In genomic region chrX:12949927-12950656, GRCh38 we compare ENCODE assay signal across 1 cellular context.
TF ChIP-seq lines count a peak whose summit lies in the region.

No MANE protein-coding gene starts in this region.

TF ChIP-seq in K562, 482 proteins besides CTCF, POLR2A, EP300 and RAD21 (continued from another document and continues in another):
- TF ChIP-seq, protein P1, sequence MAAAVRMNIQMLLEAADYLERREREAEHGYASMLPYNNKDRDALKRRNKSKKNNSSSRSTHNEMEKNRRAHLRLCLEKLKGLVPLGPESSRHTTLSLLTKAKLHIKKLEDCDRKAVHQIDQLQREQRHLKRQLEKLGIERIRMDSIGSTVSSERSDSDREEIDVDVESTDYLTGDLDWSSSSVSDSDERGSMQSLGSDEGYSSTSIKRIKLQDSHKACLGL (CRISPR knock-in tag; IDR thresholded peaks at IDR 0.05; ENCODE audit: borderline replicate concordance, poor library complexity, severe bottlenecking) = no peak
- TF ChIP-seq, protein P2, sequence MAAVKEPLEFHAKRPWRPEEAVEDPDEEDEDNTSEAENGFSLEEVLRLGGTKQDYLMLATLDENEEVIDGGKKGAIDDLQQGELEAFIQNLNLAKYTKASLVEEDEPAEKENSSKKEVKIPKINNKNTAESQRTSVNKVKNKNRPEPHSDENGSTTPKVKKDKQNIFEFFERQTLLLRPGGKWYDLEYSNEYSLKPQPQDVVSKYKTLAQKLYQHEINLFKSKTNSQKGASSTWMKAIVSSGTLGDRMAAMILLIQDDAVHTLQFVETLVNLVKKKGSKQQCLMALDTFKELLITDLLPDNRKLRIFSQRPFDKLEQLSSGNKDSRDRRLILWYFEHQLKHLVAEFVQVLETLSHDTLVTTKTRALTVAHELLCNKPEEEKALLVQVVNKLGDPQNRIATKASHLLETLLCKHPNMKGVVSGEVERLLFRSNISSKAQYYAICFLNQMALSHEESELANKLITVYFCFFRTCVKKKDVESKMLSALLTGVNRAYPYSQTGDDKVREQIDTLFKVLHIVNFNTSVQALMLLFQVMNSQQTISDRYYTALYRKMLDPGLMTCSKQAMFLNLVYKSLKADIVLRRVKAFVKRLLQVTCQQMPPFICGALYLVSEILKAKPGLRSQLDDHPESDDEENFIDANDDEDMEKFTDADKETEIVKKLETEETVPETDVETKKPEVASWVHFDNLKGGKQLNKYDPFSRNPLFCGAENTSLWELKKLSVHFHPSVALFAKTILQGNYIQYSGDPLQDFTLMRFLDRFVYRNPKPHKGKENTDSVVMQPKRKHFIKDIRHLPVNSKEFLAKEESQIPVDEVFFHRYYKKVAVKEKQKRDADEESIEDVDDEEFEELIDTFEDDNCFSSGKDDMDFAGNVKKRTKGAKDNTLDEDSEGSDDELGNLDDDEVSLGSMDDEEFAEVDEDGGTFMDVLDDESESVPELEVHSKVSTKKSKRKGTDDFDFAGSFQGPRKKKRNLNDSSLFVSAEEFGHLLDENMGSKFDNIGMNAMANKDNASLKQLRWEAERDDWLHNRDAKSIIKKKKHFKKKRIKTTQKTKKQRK (IDR thresholded peaks at IDR 0.05; ENCODE audit: borderline replicate concordance, low read depth, low read length) = no peak
- TF ChIP-seq, protein P3, sequence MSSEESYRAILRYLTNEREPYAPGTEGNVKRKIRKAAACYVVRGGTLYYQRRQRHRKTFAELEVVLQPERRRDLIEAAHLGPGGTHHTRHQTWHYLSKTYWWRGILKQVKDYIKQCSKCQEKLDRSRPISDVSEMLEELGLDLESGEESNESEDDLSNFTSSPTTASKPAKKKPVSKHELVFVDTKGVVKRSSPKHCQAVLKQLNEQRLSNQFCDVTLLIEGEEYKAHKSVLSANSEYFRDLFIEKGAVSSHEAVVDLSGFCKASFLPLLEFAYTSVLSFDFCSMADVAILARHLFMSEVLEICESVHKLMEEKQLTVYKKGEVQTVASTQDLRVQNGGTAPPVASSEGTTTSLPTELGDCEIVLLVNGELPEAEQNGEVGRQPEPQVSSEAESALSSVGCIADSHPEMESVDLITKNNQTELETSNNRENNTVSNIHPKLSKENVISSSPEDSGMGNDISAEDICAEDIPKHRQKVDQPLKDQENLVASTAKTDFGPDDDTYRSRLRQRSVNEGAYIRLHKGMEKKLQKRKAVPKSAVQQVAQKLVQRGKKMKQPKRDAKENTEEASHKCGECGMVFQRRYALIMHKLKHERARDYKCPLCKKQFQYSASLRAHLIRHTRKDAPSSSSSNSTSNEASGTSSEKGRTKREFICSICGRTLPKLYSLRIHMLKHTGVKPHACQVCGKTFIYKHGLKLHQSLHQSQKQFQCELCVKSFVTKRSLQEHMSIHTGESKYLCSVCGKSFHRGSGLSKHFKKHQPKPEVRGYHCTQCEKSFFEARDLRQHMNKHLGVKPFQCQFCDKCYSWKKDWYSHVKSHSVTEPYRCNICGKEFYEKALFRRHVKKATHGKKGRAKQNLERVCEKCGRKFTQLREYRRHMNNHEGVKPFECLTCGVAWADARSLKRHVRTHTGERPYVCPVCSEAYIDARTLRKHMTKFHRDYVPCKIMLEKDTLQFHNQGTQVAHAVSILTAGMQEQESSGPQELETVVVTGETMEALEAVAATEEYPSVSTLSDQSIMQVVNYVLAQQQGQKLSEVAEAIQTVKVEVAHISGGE (CRISPR knock-in tag; IDR thresholded peaks at IDR 0.05) = no peak; a peak in 1 of 6 replicates
- TF ChIP-seq, protein P4, sequence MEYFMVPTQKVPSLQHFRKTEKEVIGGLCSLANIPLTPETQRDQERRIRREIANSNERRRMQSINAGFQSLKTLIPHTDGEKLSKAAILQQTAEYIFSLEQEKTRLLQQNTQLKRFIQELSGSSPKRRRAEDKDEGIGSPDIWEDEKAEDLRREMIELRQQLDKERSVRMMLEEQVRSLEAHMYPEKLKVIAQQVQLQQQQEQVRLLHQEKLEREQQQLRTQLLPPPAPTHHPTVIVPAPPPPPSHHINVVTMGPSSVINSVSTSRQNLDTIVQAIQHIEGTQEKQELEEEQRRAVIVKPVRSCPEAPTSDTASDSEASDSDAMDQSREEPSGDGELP (CRISPR knock-in tag; IDR thresholded peaks at IDR 0.05; ENCODE audit: borderline replicate concordance) = no peak
- TF ChIP-seq BMI1 (IDR thresholded peaks at IDR 0.05; ENCODE audit: low read length) = no peak
- TF ChIP-seq BHLHE40 (IDR thresholded peaks at IDR 0.05; ENCODE audit: low read length) = peak; percentile 91
- no peak for TF ChIP-seq ZBED1 (IDR thresholded peaks at IDR 0.05)
- TF ChIP-seq KHSRP (IDR thresholded peaks at IDR 0.05) = no peak
- peak; percentile 99 for TF ChIP-seq TOE1 (IDR thresholded peaks at IDR 0.05; ENCODE audit: borderline replicate concordance)
- TF ChIP-seq TOE1 (CRISPR knock-in tag; IDR thresholded peaks at IDR 0.05; ENCODE audit: borderline replicate concordance, low read depth) = no peak
- TF ChIP-seq ZFP36 (IDR thresholded peaks at IDR 0.05; ENCODE audit: low read depth, low read length, partially characterized antibody) = no peak
- TF ChIP-seq FOXK1 (CRISPR knock-in tag; IDR thresholded peaks at IDR 0.05; ENCODE audit: borderline replicate concordance) = no peak
- no peak for TF ChIP-seq OTX1 (CRISPR knock-in tag; IDR thresholded peaks at IDR 0.05)
- no peak for TF ChIP-seq MYNN (IDR thresholded peaks at IDR 0.05)
- TF ChIP-seq MYNN (CRISPR knock-in tag; IDR thresholded peaks at IDR 0.05) = no peak
- TF ChIP-seq NR3C1 (CRISPR knock-in tag; IDR thresholded peaks at IDR 0.05) = no peak
- TF ChIP-seq PRMT5 (CRISPR knock-in tag; IDR thresholded peaks at IDR 0.05) = no peak
- no peak for TF ChIP-seq SRF (CRISPR knock-in tag; IDR thresholded peaks at IDR 0.05)
- TF ChIP-seq UBTF (IDR thresholded peaks at IDR 0.05; ENCODE audit: borderline replicate concordance in 1 of 2, low read depth in 2 of 2, low read length in 2 of 2) = no peak
- no peak for TF ChIP-seq U2AF1 (optimal IDR thresholded peaks at IDR 0.05; ENCODE audit: low read depth, low read length)
- TF ChIP-seq ADNP (tag; IDR thresholded peaks at IDR 0.05) = no peak
- TF ChIP-seq ZNF764 (CRISPR knock-in tag; IDR thresholded peaks at IDR 0.05; ENCODE audit: low read depth) = no peak
- TF ChIP-seq RNF2 (IDR thresholded peaks at IDR 0.05) = no peak
- peak; percentile 7; the same call in 1 of the 2 replicates for TF ChIP-seq ZNF316 (IDR thresholded peaks at IDR 0.05)
- no peak for TF ChIP-seq MAFF (IDR thresholded peaks at IDR 0.05; ENCODE audit: low read length)
- no peak for TF ChIP-seq NELFE (IDR thresholded peaks at IDR 0.05; ENCODE audit: insufficient read depth, insufficient read length)
- TF ChIP-seq ZNF583 (CRISPR knock-in tag; IDR thresholded peaks at IDR 0.05) = 0 out of 2 replicates have a peak, but pooled peaks have one; percentile 61
- TF ChIP-seq CLOCK (CRISPR knock-in tag; IDR thresholded peaks at IDR 0.05; ENCODE audit: borderline replicate concordance) = no peak
- TF ChIP-seq, protein P5, sequence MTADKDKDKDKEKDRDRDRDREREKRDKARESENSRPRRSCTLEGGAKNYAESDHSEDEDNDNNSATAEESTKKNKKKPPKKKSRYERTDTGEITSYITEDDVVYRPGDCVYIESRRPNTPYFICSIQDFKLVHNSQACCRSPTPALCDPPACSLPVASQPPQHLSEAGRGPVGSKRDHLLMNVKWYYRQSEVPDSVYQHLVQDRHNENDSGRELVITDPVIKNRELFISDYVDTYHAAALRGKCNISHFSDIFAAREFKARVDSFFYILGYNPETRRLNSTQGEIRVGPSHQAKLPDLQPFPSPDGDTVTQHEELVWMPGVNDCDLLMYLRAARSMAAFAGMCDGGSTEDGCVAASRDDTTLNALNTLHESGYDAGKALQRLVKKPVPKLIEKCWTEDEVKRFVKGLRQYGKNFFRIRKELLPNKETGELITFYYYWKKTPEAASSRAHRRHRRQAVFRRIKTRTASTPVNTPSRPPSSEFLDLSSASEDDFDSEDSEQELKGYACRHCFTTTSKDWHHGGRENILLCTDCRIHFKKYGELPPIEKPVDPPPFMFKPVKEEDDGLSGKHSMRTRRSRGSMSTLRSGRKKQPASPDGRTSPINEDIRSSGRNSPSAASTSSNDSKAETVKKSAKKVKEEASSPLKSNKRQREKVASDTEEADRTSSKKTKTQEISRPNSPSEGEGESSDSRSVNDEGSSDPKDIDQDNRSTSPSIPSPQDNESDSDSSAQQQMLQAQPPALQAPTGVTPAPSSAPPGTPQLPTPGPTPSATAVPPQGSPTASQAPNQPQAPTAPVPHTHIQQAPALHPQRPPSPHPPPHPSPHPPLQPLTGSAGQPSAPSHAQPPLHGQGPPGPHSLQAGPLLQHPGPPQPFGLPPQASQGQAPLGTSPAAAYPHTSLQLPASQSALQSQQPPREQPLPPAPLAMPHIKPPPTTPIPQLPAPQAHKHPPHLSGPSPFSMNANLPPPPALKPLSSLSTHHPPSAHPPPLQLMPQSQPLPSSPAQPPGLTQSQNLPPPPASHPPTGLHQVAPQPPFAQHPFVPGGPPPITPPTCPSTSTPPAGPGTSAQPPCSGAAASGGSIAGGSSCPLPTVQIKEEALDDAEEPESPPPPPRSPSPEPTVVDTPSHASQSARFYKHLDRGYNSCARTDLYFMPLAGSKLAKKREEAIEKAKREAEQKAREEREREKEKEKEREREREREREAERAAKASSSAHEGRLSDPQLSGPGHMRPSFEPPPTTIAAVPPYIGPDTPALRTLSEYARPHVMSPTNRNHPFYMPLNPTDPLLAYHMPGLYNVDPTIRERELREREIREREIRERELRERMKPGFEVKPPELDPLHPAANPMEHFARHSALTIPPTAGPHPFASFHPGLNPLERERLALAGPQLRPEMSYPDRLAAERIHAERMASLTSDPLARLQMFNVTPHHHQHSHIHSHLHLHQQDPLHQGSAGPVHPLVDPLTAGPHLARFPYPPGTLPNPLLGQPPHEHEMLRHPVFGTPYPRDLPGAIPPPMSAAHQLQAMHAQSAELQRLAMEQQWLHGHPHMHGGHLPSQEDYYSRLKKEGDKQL (CRISPR knock-in tag; IDR thresholded peaks at IDR 0.05; ENCODE audit: borderline replicate concordance) = no peak
- no peak for TF ChIP-seq ETV5 (CRISPR knock-in tag; IDR thresholded peaks at IDR 0.05; ENCODE audit: low read depth)
- TF ChIP-seq ZSCAN29 (IDR thresholded peaks at IDR 0.05) = no peak
- TF ChIP-seq NEUROD1 (IDR thresholded peaks at IDR 0.05; ENCODE audit: borderline replicate concordance, low read depth, low read length, partially characterized antibody) = no peak
- TF ChIP-seq NR0B1 (IDR thresholded peaks at IDR 0.05; ENCODE audit: partially characterized antibody) = no peak
- no peak for TF ChIP-seq ZNF12 (CRISPR knock-in tag; IDR thresholded peaks at IDR 0.05)
- TF ChIP-seq CCAR2 (IDR thresholded peaks at IDR 0.05; ENCODE audit: low read depth, low read length) = no peak
- TF ChIP-seq SRSF3 (IDR thresholded peaks at IDR 0.05; ENCODE audit: insufficient read depth, low read length) = no peak
- TF ChIP-seq, protein P6, sequence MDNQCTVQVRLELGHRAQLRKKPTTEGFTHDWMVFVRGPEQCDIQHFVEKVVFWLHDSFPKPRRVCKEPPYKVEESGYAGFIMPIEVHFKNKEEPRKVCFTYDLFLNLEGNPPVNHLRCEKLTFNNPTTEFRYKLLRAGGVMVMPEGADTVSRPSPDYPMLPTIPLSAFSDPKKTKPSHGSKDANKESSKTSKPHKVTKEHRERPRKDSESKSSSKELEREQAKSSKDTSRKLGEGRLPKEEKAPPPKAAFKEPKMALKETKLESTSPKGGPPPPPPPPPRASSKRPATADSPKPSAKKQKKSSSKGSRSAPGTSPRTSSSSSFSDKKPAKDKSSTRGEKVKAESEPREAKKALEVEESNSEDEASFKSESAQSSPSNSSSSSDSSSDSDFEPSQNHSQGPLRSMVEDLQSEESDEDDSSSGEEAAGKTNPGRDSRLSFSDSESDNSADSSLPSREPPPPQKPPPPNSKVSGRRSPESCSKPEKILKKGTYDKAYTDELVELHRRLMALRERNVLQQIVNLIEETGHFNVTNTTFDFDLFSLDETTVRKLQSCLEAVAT (IDR thresholded peaks at IDR 0.05) = no peak
- no peak for TF ChIP-seq SMAD3 (CRISPR knock-in tag; conservative IDR thresholded peaks at IDR 0.05)
- no peak for TF ChIP-seq ZNF408 (CRISPR knock-in tag; IDR thresholded peaks at IDR 0.05; ENCODE audit: low read depth)
- TF ChIP-seq TCF3 (CRISPR knock-in tag; IDR thresholded peaks at IDR 0.05) = peak; percentile 35; the same call in 1 of the 2 replicates
- peak in 1 of 2 experiments; percentile 43; a peak in 1 of 3 replicates for TF ChIP-seq CBX3 (IDR thresholded peaks at IDR 0.05; ENCODE audit: borderline replicate concordance in 1 of 2, low read length in 2 of 2)
